In the genomic region with DNA sequence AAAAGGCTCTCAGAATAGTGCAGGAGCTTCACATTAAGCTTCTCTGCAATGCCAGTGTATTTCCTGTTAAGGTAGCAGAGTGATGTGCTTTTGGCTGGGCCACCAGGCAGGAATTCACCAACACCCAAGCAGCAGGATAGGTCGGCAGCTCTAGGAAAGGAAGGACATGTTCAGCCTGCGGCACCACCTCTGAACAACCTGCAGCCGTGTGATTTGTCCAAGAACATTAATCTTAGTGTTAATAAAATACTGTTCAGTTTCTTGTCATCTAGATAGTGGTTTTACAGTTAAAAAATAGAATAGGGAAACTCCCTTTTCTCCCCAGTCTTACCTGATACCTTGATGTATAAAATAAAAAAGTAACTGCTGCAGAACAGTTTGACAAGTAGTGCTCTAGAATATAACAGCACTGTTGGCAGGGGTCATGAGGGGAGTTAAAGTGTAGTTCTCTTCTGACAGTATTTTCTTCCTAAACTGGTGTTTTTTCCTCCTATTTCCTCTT, we compare ENCODE assay signal across 1 cellular context.
TF ChIP-seq lines count a peak whose summit lies in the region.

No MANE protein-coding gene starts in this region.

TF ChIP-seq in GM23338, 12 proteins besides CTCF, POLR2A, EP300 and RAD21:
- TF ChIP-seq, protein P1, sequence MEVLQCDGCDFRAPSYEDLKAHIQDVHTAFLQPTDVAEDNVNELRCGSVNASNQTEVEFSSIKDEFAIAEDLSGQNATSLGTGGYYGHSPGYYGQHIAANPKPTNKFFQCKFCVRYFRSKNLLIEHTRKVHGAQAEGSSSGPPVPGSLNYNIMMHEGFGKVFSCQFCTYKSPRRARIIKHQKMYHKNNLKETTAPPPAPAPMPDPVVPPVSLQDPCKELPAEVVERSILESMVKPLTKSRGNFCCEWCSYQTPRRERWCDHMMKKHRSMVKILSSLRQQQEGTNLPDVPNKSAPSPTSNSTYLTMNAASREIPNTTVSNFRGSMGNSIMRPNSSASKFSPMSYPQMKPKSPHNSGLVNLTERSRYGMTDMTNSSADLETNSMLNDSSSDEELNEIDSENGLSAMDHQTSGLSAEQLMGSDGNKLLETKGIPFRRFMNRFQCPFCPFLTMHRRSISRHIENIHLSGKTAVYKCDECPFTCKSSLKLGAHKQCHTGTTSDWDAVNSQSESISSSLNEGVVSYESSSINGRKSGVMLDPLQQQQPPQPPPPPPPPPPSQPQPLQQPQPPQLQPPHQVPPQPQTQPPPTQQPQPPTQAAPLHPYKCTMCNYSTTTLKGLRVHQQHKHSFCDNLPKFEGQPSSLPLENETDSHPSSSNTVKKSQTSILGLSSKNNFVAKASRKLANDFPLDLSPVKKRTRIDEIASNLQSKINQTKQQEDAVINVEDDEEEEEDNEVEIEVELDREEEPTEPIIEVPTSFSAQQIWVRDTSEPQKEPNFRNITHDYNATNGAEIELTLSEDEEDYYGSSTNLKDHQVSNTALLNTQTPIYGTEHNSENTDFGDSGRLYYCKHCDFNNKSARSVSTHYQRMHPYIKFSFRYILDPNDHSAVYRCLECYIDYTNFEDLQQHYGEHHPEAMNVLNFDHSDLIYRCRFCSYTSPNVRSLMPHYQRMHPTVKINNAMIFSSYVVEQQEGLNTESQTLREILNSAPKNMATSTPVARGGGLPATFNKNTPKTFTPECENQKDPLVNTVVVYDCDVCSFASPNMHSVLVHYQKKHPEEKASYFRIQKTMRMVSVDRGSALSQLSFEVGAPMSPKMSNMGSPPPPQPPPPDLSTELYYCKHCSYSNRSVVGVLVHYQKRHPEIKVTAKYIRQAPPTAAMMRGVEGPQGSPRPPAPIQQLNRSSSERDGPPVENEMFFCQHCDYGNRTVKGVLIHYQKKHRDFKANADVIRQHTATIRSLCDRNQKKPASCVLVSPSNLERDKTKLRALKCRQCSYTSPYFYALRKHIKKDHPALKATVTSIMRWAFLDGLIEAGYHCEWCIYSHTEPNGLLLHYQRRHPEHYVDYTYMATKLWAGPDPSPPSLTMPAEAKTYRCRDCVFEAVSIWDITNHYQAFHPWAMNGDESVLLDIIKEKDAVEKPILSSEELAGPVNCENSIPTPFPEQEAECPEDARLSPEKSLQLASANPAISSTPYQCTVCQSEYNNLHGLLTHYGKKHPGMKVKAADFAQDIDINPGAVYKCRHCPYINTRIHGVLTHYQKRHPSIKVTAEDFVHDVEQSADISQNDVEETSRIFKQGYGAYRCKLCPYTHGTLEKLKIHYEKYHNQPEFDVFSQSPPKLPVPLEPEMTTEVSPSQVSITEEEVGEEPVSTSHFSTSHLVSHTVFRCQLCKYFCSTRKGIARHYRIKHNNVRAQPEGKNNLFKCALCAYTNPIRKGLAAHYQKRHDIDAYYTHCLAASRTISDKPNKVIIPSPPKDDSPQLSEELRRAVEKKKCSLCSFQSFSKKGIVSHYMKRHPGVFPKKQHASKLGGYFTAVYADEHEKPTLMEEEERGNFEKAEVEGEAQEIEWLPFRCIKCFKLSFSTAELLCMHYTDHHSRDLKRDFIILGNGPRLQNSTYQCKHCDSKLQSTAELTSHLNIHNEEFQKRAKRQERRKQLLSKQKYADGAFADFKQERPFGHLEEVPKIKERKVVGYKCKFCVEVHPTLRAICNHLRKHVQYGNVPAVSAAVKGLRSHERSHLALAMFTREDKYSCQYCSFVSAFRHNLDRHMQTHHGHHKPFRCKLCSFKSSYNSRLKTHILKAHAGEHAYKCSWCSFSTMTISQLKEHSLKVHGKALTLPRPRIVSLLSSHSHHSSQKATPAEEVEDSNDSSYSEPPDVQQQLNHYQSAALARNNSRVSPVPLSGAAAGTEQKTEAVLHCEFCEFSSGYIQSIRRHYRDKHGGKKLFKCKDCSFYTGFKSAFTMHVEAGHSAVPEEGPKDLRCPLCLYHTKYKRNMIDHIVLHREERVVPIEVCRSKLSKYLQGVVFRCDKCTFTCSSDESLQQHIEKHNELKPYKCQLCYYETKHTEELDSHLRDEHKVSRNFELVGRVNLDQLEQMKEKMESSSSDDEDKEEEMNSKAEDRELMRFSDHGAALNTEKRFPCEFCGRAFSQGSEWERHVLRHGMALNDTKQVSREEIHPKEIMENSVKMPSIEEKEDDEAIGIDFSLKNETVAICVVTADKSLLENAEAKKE (CRISPR knock-in tag; IDR thresholded peaks at IDR 0.05), result no peak
- TF ChIP-seq EZH2phosphoT487 (IDR thresholded peaks at IDR 0.05; ENCODE audit: unreplicated experiment) (no peak), EZH2 (IDR thresholded peaks at IDR 0.05; ENCODE audit: low read depth, unreplicated experiment) (no peak), JUNB (IDR thresholded peaks at IDR 0.05; ENCODE audit: unreplicated experiment) (no peak), POLR2AphosphoS5 (IDR thresholded peaks at IDR 0.05; ENCODE audit: low read depth) (no peak), ZNF331 (CRISPR knock-in tag; IDR thresholded peaks at IDR 0.05; ENCODE audit: low read depth) (no peak), ZNF114 (CRISPR knock-in tag; IDR thresholded peaks at IDR 0.05) (no peak), STAT1 (IDR thresholded peaks at IDR 0.05; ENCODE audit: unreplicated experiment) (no peak), CREB1 (CRISPR knock-in tag; IDR thresholded peaks at IDR 0.05; ENCODE audit: low read depth) (no peak), ETS1 (IDR thresholded peaks at IDR 0.05) (no peak), NANOG (IDR thresholded peaks at IDR 0.05; ENCODE audit: borderline replicate concordance) (no peak)
- TF ChIP-seq, protein P2, sequence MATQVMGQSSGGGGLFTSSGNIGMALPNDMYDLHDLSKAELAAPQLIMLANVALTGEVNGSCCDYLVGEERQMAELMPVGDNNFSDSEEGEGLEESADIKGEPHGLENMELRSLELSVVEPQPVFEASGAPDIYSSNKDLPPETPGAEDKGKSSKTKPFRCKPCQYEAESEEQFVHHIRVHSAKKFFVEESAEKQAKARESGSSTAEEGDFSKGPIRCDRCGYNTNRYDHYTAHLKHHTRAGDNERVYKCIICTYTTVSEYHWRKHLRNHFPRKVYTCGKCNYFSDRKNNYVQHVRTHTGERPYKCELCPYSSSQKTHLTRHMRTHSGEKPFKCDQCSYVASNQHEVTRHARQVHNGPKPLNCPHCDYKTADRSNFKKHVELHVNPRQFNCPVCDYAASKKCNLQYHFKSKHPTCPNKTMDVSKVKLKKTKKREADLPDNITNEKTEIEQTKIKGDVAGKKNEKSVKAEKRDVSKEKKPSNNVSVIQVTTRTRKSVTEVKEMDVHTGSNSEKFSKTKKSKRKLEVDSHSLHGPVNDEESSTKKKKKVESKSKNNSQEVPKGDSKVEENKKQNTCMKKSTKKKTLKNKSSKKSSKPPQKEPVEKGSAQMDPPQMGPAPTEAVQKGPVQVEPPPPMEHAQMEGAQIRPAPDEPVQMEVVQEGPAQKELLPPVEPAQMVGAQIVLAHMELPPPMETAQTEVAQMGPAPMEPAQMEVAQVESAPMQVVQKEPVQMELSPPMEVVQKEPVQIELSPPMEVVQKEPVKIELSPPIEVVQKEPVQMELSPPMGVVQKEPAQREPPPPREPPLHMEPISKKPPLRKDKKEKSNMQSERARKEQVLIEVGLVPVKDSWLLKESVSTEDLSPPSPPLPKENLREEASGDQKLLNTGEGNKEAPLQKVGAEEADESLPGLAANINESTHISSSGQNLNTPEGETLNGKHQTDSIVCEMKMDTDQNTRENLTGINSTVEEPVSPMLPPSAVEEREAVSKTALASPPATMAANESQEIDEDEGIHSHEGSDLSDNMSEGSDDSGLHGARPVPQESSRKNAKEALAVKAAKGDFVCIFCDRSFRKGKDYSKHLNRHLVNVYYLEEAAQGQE (IDR thresholded peaks at IDR 0.05; ENCODE audit: unreplicated experiment), result no peak
